Comparison of ENCODE assay signal across 24 cellular contexts in the genomic region with DNA sequence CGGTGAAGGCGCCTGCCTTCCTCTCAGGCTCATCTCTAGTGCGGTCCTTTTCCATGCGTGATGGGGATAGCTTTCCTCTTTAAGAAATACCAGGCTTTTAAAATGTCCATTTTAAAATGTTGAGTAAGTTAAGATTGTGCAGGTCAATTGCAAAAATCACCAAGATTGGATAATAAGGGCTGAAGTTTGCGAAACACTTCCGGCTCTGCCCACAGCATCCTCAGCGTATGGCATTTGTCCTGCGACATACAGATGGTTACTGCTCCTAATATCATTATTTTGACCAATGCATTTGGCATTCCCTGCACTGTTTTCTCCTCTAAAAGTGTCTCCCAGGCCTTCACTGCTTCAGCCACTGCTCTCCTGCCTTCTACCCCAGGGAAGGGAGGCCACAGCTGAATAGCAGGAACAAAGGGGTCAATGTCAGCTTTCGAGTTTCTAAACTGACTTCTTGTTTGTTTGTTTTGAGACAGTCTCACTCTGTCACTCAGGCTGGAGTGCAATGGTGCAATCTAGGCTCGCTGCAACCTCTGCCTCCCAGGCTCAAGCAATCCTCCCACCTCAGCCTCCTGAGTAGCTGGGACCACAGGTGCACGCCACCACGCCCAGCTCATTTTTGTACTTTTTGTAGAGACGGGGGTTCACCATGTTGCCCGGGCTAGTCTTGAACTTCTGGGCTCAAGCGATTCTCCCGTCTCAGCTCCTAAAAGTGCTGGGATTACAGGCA.
A peak's percentile ranks its signal among the peaks of the same experiment; 100 is the strongest.
DNase-seq lines count a peak whose midpoint lies in the region; ATAC-seq and TF ChIP-seq lines count a peak whose summit lies in the region.
"Had no signal": no experiment of that assay in that cellular context is flagged by ENCODE, and none has a peak within 500 bp of the region (broad histone marks: within the 10 kb centered on the region; RNA-seq: fewer than 3 reads in every experiment).

No MANE protein-coding gene starts in this region.

- H3K4me1 ChIP-seq in GM23248 (ENCODE audit: insufficient read depth) (no peaks in the 10 kb centered on the region), adipocyte (ENCODE audit: control insufficient read depth, insufficient read depth, low read length) (peaks cover 17% of the 10 kb centered on the region), mesenchymal stem cell (ENCODE audit: control insufficient read depth, insufficient read depth, low read depth, low read length) (peaks cover 3% of the 10 kb centered on the region)
- no peaks in the 10 kb centered on the region for H3K4me1 ChIP-seq in CD8-positive, alpha-beta T cell (ENCODE audit: insufficient read depth, low read length)

- H3K27me3 ChIP-seq in GM23248 (replicated peaks; ENCODE audit: insufficient read depth): peaks cover 16% of the 10 kb centered on the region; the same call in 1 of the 2 replicates
- H3K27me3 ChIP-seq in adipocyte (replicated peaks; ENCODE audit: control insufficient read depth, insufficient read depth, low read length): peaks cover 10% of the 10 kb centered on the region
- H3K27me3 ChIP-seq in mesenchymal stem cell (ENCODE audit: control insufficient read depth in 1 of 2, insufficient read depth in 1 of 2, low read length in 2 of 2): peaks cover 15 to 34% of the 10 kb centered on the region in 2 experiments
- no peaks in the 10 kb centered on the region for H3K27me3 ChIP-seq in CD8-positive, alpha-beta T cell (ENCODE audit: insufficient read depth, low read length)
- H3K27me3 ChIP-seq: brain microvascular endothelial cell had no signal

- H3K9ac ChIP-seq in GM23248: no peak overlapping the region
- H3K9ac ChIP-seq in adipocyte (ENCODE audit: low read length): no peak overlapping the region
- H3K9ac ChIP-seq in mesenchymal stem cell (ENCODE audit: low read length): no peak overlapping the region
- H3K9ac ChIP-seq: SK-N-SH had no signal

- H3K4me3 Mint-ChIP-seq in CD8-positive, alpha-beta T cell: no peak overlapping the region
- H3K4me3 Mint-ChIP-seq: activated B cell treated with CpG ODN at 0.5 μM for 24 hours; CD4-positive, CD25-positive, alpha-beta regulatory T cell; naive B cell; T-helper 2 cell treated with Interferon-gamma antibody and Interleukin-4, amounts not matched to agents 5 μg/mL and 100 μg/mL, for 36 hours; type B pancreatic cell had no signal

- no peaks in the 10 kb centered on the region for H3K9me2 ChIP-seq in GM23248 (ENCODE audit: insufficient read depth)
- H3K9me2 ChIP-seq: SK-N-SH had no signal

- H2BK12ac ChIP-seq in mesenchymal stem cell (ENCODE audit: low read length in 2 of 2): no peak overlapping the region

- WGBS in GM23248 (ENCODE audit: low coverage in 1 of 2, low lambda C conversion rate in 2 of 2, missing lambda C conversion rate in 2 of 2), 2 experiments: 75 to 81% methylated on average over 16 of the region's 16 CpGs
- 92% methylated on average over 14 of the region's 16 CpGs for WGBS in mesenchymal stem cell

- ATAC-seq in GM21381 (IDR thresholded peaks at IDR 0.05; ENCODE audit: unreplicated experiment) (no peak), HG03342 (IDR thresholded peaks at IDR 0.05; ENCODE audit: unreplicated experiment) (no peak)
- ATAC-seq in CD8-positive, alpha-beta T cell: no peak
- ATAC-seq: HCT116 had no signal

- H3K79me2 ChIP-seq in GM23248 (ENCODE audit: insufficient read depth): no peaks in the 10 kb centered on the region

- no peak overlapping the region for H2BK15ac ChIP-seq in mesenchymal stem cell (ENCODE audit: low read depth, poor library complexity, severe bottlenecking)

- H4K20me1 ChIP-seq in GM23248 (ENCODE audit: insufficient read depth): no peaks in the 10 kb centered on the region

- H2AFZ ChIP-seq in GM23248: no peak overlapping the region
- no peak overlapping the region for H2AFZ ChIP-seq in mesenchymal stem cell (ENCODE audit: low read depth, low read length)

- no peaks in the 10 kb centered on the region for H3K79me1 ChIP-seq in mesenchymal stem cell (replicated peaks; ENCODE audit: low read length, poor library complexity, severe bottlenecking)

- H3K36me3 ChIP-seq in GM23248 (ENCODE audit: low read depth) (no peaks in the 10 kb centered on the region), adipocyte (ENCODE audit: control insufficient read depth, insufficient read depth, low read length, severe bottlenecking) (no peaks in the 10 kb centered on the region), mesenchymal stem cell (ENCODE audit: control insufficient read depth in 1 of 2, insufficient read depth in 2 of 2, low read depth in 1 of 2, low read length in 2 of 2) (no peaks in the 10 kb centered on the region)
- H3K36me3 ChIP-seq in CD8-positive, alpha-beta T cell (ENCODE audit: insufficient read depth, low read length): no peaks in the 10 kb centered on the region
- H3K36me3 ChIP-seq: brain microvascular endothelial cell had no signal

- H3K27me3 Mint-ChIP-seq in CD8-positive, alpha-beta T cell (ENCODE audit: low read depth): peaks cover 19% of the 10 kb centered on the region
- H3K27me3 Mint-ChIP-seq: type B pancreatic cell had no signal

- in situ Hi-C loops in GM23248 (cut with MboI): no loop called here

- H3K14ac ChIP-seq in mesenchymal stem cell (ENCODE audit: low read length in 2 of 2): no peak overlapping the region

- CTCF ChIA-PET in CD8-positive, alpha-beta T cell (lab: Charles Lee): interaction anchor here (0.7 kb wide), 1 partner anchor 13 kb away, joined by 3 read pairs; no protein-coding TSS in a partner anchor

- POLR2A ChIA-PET in CD8-positive, alpha-beta T cell (lab: Charles Lee): no interaction called here

- H3K9me3 ChIP-seq in GM23248 (ENCODE audit: low read depth) (no peaks in the 10 kb centered on the region), adipocyte (ENCODE audit: control insufficient read depth, low read length) (no peaks in the 10 kb centered on the region), mesenchymal stem cell (ENCODE audit: control insufficient read depth, low read length) (no peaks in the 10 kb centered on the region)
- no peaks in the 10 kb centered on the region for H3K9me3 ChIP-seq in CD8-positive, alpha-beta T cell (ENCODE audit: low read length)
- H3K9me3 ChIP-seq: SK-N-SH had no signal

- H3K9me3 Mint-ChIP-seq in CD8-positive, alpha-beta T cell: no peaks in the 10 kb centered on the region
- H3K9me3 Mint-ChIP-seq: activated B cell treated with CpG ODN at 0.5 μM for 24 hours; naive B cell; T-helper 2 cell treated with Interferon-gamma antibody and Interleukin-4, amounts not matched to agents 5 μg/mL and 100 μg/mL, for 36 hours; type B pancreatic cell had no signal

- no peak overlapping the region for H3K4me3 ChIP-seq in AG09309 (ENCODE audit: control insufficient read depth, low read depth, low read length)
- H3K4me3 ChIP-seq in GM23248: no peak overlapping the region
- no peak overlapping the region for H3K4me3 ChIP-seq in adipocyte (ENCODE audit: low read length)
- H3K4me3 ChIP-seq in mesenchymal stem cell (ENCODE audit: insufficient read depth in 1 of 2, low read depth in 1 of 2, low read length in 2 of 2): no peak overlapping the region
- H3K4me3 ChIP-seq in CD8-positive, alpha-beta T cell (ENCODE audit: low read depth, low read length): no peak overlapping the region
- H3K4me3 ChIP-seq: coronary artery had no signal

- no peaks in the 10 kb centered on the region for H3F3A ChIP-seq in GM23248 (ENCODE audit: insufficient read depth)

- intact Hi-C loops in CD8-positive, alpha-beta T cell (cut with DNase I, micrococcal nuclease): no loop called here

- H3K4ac ChIP-seq in mesenchymal stem cell (ENCODE audit: low read depth in 1 of 2, low read length in 2 of 2): no peak overlapping the region

- no peak overlapping the region for H2AK5ac ChIP-seq in mesenchymal stem cell (ENCODE audit: low read length, severe bottlenecking)

- no peak for TF ChIP-seq CTCF in AG09309 (IDR thresholded peaks at IDR 0.05; ENCODE audit: control insufficient read depth, insufficient read depth, low read depth, low read length, missing control alignments)
- TF ChIP-seq CTCF in CD8-positive, alpha-beta T cell (IDR thresholded peaks at IDR 0.05): no peak

- no peak overlapping the region for H3K18ac ChIP-seq in mesenchymal stem cell (ENCODE audit: low read depth in 1 of 2, low read length in 2 of 2)

- no peak overlapping the region for H3K23ac ChIP-seq in mesenchymal stem cell (ENCODE audit: low read length in 2 of 2)

- peak; percentile 28 for DNase-seq in AG09309 (ENCODE audit: low read depth)
- DNase-seq in GM23248: peak; percentile 29
- peak; percentile 62 for DNase-seq in adipocyte (ENCODE audit: low read depth)
- DNase-seq in mesenchymal stem cell: peak; percentile 41
- no peak for DNase-seq in CD8-positive, alpha-beta T cell
- no peak for DNase-seq in GM19240 (ENCODE audit: insufficient read length, low spot score)
- DNase-seq: ACHN; activated B cell treated with CpG ODN at 0.5 μM for 24 hours; activated CD4-positive, alpha-beta T cell treated with anti-CD3 and anti-CD28 coated beads, Interleukin-2, amount 50 U/mL, for 4 hours; activated CD8-positive, alpha-beta memory T cell treated with anti-CD3 and anti-CD28 coated beads, Interleukin-2, amount 50 U/mL, for 48 hours; brain microvascular endothelial cell; CD4-positive, CD25-positive, alpha-beta regulatory T cell; Karpas-422; mesendoderm; naive B cell; NCI-H510A treated with DMSO at 0.1 percent for 48 hours; retina; SK-N-SH had no signal

- H3K4me2 ChIP-seq in GM23248 (ENCODE audit: unreplicated experiment) (no peak overlapping the region), mesenchymal stem cell (ENCODE audit: low read length, poor library complexity, severe bottlenecking) (no peak overlapping the region)
- H3K4me2 ChIP-seq: SK-N-SH had no signal

- no peak overlapping the region for H2BK120ac ChIP-seq in mesenchymal stem cell (ENCODE audit: low read depth, low read length)

- no peak overlapping the region for H2BK5ac ChIP-seq in mesenchymal stem cell (ENCODE audit: low read depth, low read length, poor library complexity, severe bottlenecking)

- H4K8ac ChIP-seq in mesenchymal stem cell (ENCODE audit: low read length): no peak overlapping the region

- H3K36me3 Mint-ChIP-seq in CD8-positive, alpha-beta T cell: no peaks in the 10 kb centered on the region
- H3K36me3 Mint-ChIP-seq: CD4-positive, CD25-positive, alpha-beta regulatory T cell; naive B cell; type B pancreatic cell had no signal

- no peaks in the 10 kb centered on the region for H3K4me1 Mint-ChIP-seq in CD8-positive, alpha-beta T cell (ENCODE audit: low read depth)
- H3K4me1 Mint-ChIP-seq: activated B cell treated with CpG ODN at 0.5 μM for 24 hours had no signal

- no peak overlapping the region for H4K91ac ChIP-seq in mesenchymal stem cell (ENCODE audit: low read length)

- no peak overlapping the region for H3K27ac Mint-ChIP-seq in CD8-positive, alpha-beta T cell
- H3K27ac Mint-ChIP-seq: activated B cell treated with CpG ODN at 0.5 μM for 24 hours; CD4-positive, CD25-positive, alpha-beta regulatory T cell; naive B cell; T-helper 2 cell treated with Interferon-gamma antibody and Interleukin-4, amounts not matched to agents 5 μg/mL and 100 μg/mL, for 36 hours; type B pancreatic cell had no signal

- H3K27ac ChIP-seq in GM23248: no peak overlapping the region
- no peak overlapping the region for H3K27ac ChIP-seq in mesenchymal stem cell (ENCODE audit: low read length, poor library complexity, severe bottlenecking)
- no peak overlapping the region for H3K27ac ChIP-seq in CD8-positive, alpha-beta T cell (ENCODE audit: low read depth, low read length)
- H3K27ac ChIP-seq: brain microvascular endothelial cell had no signal

Comparison
In these comparisons a context has a peak if more than half of its experiments do, and no peak if none do; other contexts are left out.
1. DNase-seq: peak in AG09309 (single experiment), GM23248 (single experiment), adipocyte (single experiment) and mesenchymal stem cell (single experiment); none in CD8-positive, alpha-beta T cell (0 of 7) and GM19240 (single experiment).